Comparison of ENCODE assay signal across 25 cellular contexts in genomic region chr11:75063732-75064314, GRCh38. TPM values are rescaled to one million over a fixed set of nuclear protein-coding genes. Genes with fewer than 3 reads are reported as not detected.
"Had no signal": no experiment of that assay in that cellular context is flagged by ENCODE, and none has a peak within 500 bp of the region (broad histone marks: within the 10 kb centered on the region; RNA-seq: fewer than 3 reads in every experiment).

No MANE protein-coding gene starts in this region.

- H3K27ac Mint-ChIP-seq: activated T-helper 17 cell treated with anti-CD3 and anti-CD28 coated beads, Interleukin-2, amount 50 U/mL, for 72 hours; dendritic cell treated with granulocyte-macrophage colony-stimulating factor and Interleukin-4, amounts not matched to agents 40 ng/mL and 50 ng/mL, for 4 days; immature natural killer cell had no signal

- H3K4me3 ChIP-seq: breast epithelium, gastrocnemius medialis, heart left ventricle, lower lobe of right lung, psoas muscle, sigmoid colon, stomach, testis, upper lobe of left lung had no signal

- H3K9me3 Mint-ChIP-seq: activated T-helper 17 cell treated with anti-CD3 and anti-CD28 coated beads, Interleukin-2, amount 50 U/mL, for 72 hours; immature natural killer cell had no signal

- H3K4me1 Mint-ChIP-seq: activated T-helper 17 cell treated with anti-CD3 and anti-CD28 coated beads, Interleukin-2, amount 50 U/mL, for 72 hours; immature natural killer cell had no signal

- H3K9me3 ChIP-seq: gastrocnemius medialis, lower lobe of right lung, psoas muscle, sigmoid colon, stomach, testis, upper lobe of left lung had no signal

- DNase-seq: activated CD4-positive, alpha-beta T cell treated with anti-CD3 and anti-CD28 coated beads, Interleukin-2, amount 50 U/mL, for 48 hours; activated CD4-positive, CD25-positive, alpha-beta regulatory T cell treated with anti-CD3 and anti-CD28 coated beads, Interleukin-2, amount 50 U/mL, for 72 hours; activated naive CD4-positive, alpha-beta T cell treated with Interleukin-2 at 50 U/mL for 16 hours; aorta; effector memory CD4-positive, alpha-beta T cell; gastrocnemius medialis; heart left ventricle; immature natural killer cell; left cardiac atrium; lower lobe of right lung; midbrain; psoas muscle; sigmoid colon; stimulated activated CD4-positive, alpha-beta T cell treated with anti-CD3 and anti-CD28 coated beads, Interleukin-1b, Interleukin-23, amount 100 ng/mL, for 48 hours; stomach; T1000; testis; upper lobe of left lung had no signal

- H3K36me3 ChIP-seq: breast epithelium, gastrocnemius medialis, heart left ventricle, lower lobe of right lung, sigmoid colon, stomach, upper lobe of left lung had no signal

- H3K27ac ChIP-seq: breast epithelium, gastrocnemius medialis, heart left ventricle, lower lobe of right lung, psoas muscle, sigmoid colon, stomach, testis, upper lobe of left lung had no signal

- H3K36me3 Mint-ChIP-seq: immature natural killer cell had no signal

- H3K4me1 ChIP-seq: breast epithelium, gastrocnemius medialis, heart left ventricle, lower lobe of right lung, psoas muscle, sigmoid colon, stomach, testis, upper lobe of left lung had no signal

- H3K4me3 Mint-ChIP-seq: activated T-helper 17 cell treated with anti-CD3 and anti-CD28 coated beads, Interleukin-2, amount 50 U/mL, for 72 hours; dendritic cell treated with granulocyte-macrophage colony-stimulating factor and Interleukin-4, amounts not matched to agents 40 ng/mL and 50 ng/mL, for 4 days; immature natural killer cell had no signal

- ATAC-seq: activated T-helper 17 cell treated with anti-CD3 and anti-CD28 coated beads, Interleukin-2, amount 50 U/mL, for 72 hours; gastrocnemius medialis; heart left ventricle; left cardiac atrium; lower lobe of right lung; psoas muscle had no signal

- H3K27me3 ChIP-seq: breast epithelium, stomach, testis, upper lobe of left lung had no signal

RNA-seq across cellular contexts. Expression of gene OR2AT4, which starts 32.9 kb away (rescaled TPM):
- total RNA-seq: activated T-helper 17 cell treated with anti-CD3 and anti-CD28 coated beads, Interleukin-2, amount 50 U/mL, for 72 hours; aorta; breast epithelium; cerebellum; gastrocnemius medialis; heart left ventricle; left cardiac atrium; lower lobe of right lung; myocyte; osteoblast; psoas muscle; sigmoid colon; stomach; upper lobe of left lung had no signal
- polyA plus RNA-seq: heart left ventricle, immature natural killer cell, neural cell, psoas muscle, sigmoid colon, stomach had no signal
